Comparison of ENCODE assay signal across 1 cellular context in the genomic region with DNA sequence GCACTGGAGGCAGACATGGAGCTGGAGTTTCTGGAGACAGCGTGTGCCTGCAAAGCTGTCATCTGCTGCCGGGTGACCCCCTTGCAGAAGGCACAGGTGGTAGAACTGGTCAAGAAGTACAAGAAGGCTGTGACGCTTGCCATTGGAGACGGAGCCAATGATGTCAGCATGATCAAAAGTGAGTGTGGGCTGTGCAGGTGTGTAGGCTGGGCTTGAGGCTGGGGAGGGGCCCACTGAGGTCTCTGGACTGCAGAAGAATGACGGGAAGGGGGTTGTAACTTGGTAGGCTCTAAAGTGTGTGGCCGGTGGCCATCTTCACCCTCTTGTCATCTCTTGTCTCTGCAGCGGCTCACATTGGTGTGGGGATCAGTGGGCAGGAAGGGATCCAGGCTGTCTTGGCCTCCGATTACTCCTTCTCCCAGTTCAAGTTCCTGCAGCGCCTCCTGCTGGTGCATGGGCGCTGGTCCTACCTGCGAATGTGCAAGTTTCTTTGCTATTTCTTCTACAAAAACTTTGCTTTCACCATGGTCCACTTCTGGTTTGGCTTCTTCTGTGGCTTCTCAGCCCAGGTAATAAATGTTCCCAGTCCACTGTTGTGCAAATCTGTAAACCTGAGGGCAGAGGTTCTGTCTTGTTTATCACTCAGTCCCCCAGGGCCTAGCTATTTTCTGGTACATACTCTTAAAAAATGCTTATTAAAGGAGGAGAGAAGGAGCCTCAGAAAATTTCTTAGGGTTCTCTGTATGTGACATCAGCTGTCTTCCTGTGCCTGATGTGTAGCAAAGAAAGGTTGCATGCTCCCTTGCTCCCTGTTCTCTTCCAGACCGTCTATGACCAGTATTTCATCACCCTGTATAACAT.
TF ChIP-seq lines count a peak whose summit lies in the region.

No MANE protein-coding gene starts in this region.

TF ChIP-seq in neural cell, 6 proteins besides CTCF, POLR2A, EP300 and RAD21 (continued from another document):
- TF ChIP-seq, protein P1, sequence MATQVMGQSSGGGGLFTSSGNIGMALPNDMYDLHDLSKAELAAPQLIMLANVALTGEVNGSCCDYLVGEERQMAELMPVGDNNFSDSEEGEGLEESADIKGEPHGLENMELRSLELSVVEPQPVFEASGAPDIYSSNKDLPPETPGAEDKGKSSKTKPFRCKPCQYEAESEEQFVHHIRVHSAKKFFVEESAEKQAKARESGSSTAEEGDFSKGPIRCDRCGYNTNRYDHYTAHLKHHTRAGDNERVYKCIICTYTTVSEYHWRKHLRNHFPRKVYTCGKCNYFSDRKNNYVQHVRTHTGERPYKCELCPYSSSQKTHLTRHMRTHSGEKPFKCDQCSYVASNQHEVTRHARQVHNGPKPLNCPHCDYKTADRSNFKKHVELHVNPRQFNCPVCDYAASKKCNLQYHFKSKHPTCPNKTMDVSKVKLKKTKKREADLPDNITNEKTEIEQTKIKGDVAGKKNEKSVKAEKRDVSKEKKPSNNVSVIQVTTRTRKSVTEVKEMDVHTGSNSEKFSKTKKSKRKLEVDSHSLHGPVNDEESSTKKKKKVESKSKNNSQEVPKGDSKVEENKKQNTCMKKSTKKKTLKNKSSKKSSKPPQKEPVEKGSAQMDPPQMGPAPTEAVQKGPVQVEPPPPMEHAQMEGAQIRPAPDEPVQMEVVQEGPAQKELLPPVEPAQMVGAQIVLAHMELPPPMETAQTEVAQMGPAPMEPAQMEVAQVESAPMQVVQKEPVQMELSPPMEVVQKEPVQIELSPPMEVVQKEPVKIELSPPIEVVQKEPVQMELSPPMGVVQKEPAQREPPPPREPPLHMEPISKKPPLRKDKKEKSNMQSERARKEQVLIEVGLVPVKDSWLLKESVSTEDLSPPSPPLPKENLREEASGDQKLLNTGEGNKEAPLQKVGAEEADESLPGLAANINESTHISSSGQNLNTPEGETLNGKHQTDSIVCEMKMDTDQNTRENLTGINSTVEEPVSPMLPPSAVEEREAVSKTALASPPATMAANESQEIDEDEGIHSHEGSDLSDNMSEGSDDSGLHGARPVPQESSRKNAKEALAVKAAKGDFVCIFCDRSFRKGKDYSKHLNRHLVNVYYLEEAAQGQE (IDR thresholded peaks at IDR 0.05; ENCODE audit: borderline replicate concordance), result no peak
- no peak for TF ChIP-seq SMC3 (conservative IDR thresholded peaks at IDR 0.05; ENCODE audit: poor library complexity)
- TF ChIP-seq POLR2AphosphoS5 (IDR thresholded peaks at IDR 0.05), result no peak
